Comparison of ENCODE assay signal across 12 cellular contexts in genomic region chr5:127957183-127957582, GRCh38.
A peak's percentile ranks its signal among the peaks of the same experiment; 100 is the strongest.
DNase-seq lines count a peak whose midpoint lies in the region; ATAC-seq, FAIRE-seq and TF ChIP-seq lines count a peak whose summit lies in the region.
"Had no signal": no experiment of that assay in that cellular context is flagged by ENCODE, and none has a peak within 500 bp of the region (broad histone marks: within the 10 kb centered on the region; RNA-seq: fewer than 3 reads in every experiment).

No MANE protein-coding gene starts in this region.

- POLR2A ChIA-PET in CD4-positive, alpha-beta T cell (lab: Charles Lee), result no interaction called here

- no peak overlapping the region for H3K27ac ChIP-seq in CD4-positive, alpha-beta T cell (ENCODE audit: low read depth, low read length)

- ATAC-seq in CD4-positive, alpha-beta T cell (ENCODE audit: poor library complexity), result no peak
- no peak for ATAC-seq in GM21529 (IDR thresholded peaks at IDR 0.05; ENCODE audit: unreplicated experiment)
- ATAC-seq in GM19452 (IDR thresholded peaks at IDR 0.05; ENCODE audit: unreplicated experiment), result no peak
- ATAC-seq: activated T-helper 17 cell treated with anti-CD3 and anti-CD28 coated beads, Interleukin-2, amount 50 U/mL, for 72 hours had no signal

- H3K36me3 Mint-ChIP-seq in Calu3 (ENCODE audit: insufficient read depth, unreplicated experiment), result peaks cover 30% of the 10 kb centered on the region
- H3K36me3 Mint-ChIP-seq in CD4-positive, alpha-beta T cell (ENCODE audit: low read depth), result peaks cover 48% of the 10 kb centered on the region

- H3K27ac Mint-ChIP-seq in Calu3 (ENCODE audit: unreplicated experiment), result peak overlapping the region; percentile 98
- no peak overlapping the region for H3K27ac Mint-ChIP-seq in CD4-positive, alpha-beta T cell
- H3K27ac Mint-ChIP-seq: activated T-helper 17 cell treated with anti-CD3 and anti-CD28 coated beads, Interleukin-2, amount 50 U/mL, for 72 hours had no signal

- peak; percentile 58 for DNase-seq in Calu3
- peak; percentile 89 to 94 for DNase-seq in NCI-H524 (lab: John Stamatoyannopoulos, UW)
- peak; percentile 20 for DNase-seq in epithelial cell of esophagus (ENCODE audit: low read depth)
- DNase-seq in occipital lobe (lab: John Stamatoyannopoulos, UW), result peak; percentile 21
- no peak for DNase-seq in CD4-positive, alpha-beta T cell
- no peak for DNase-seq in GM12891 (ENCODE audit: insufficient read length, low spot score)
- DNase-seq: GDM1; stimulated activated CD8-positive, alpha-beta memory T cell treated with anti-CD3 and anti-CD28 coated beads, Interleukin-4, amount 100 ng/mL, for 48 hours had no signal

- peaks cover 59% of the 10 kb centered on the region for H3K4me1 Mint-ChIP-seq in Calu3 (ENCODE audit: low read depth, unreplicated experiment)
- peaks cover 31% of the 10 kb centered on the region for H3K4me1 Mint-ChIP-seq in CD4-positive, alpha-beta T cell (ENCODE audit: low read depth)

- no peak overlapping the region for H3K4me3 ChIP-seq in epithelial cell of esophagus (ENCODE audit: low read length)

- TF ChIP-seq POLR2A in GM12891 (IDR thresholded peaks at IDR 0.05; ENCODE audit: low read depth, low read length), result no peak

- H3K9me3 Mint-ChIP-seq in Calu3 (ENCODE audit: low read depth, unreplicated experiment), result peaks cover 3% of the 10 kb centered on the region
- H3K9me3 Mint-ChIP-seq in CD4-positive, alpha-beta T cell, result no peaks in the 10 kb centered on the region
- H3K9me3 Mint-ChIP-seq: activated T-helper 17 cell treated with anti-CD3 and anti-CD28 coated beads, Interleukin-2, amount 50 U/mL, for 72 hours had no signal

- peak overlapping the region; percentile 5 for H3K4me3 Mint-ChIP-seq in Calu3 (ENCODE audit: low read depth, unreplicated experiment)
- H3K4me3 Mint-ChIP-seq in CD4-positive, alpha-beta T cell, result no peak overlapping the region
- H3K4me3 Mint-ChIP-seq: activated T-helper 17 cell treated with anti-CD3 and anti-CD28 coated beads, Interleukin-2, amount 50 U/mL, for 72 hours; IgD-negative memory B cell had no signal

- H3K9me3 ChIP-seq in CD4-positive, alpha-beta T cell (ENCODE audit: control insufficient read depth, low read length), result no peaks in the 10 kb centered on the region

- no TSS peak for BruUV-seq in Calu3 (replicated peaks; lab: Mats Ljungman, UMichigan)

- H3K27me3 ChIP-seq in CD4-positive, alpha-beta T cell (ENCODE audit: control insufficient read depth, insufficient read depth, low read length), result no peaks in the 10 kb centered on the region

- H3K27me3 Mint-ChIP-seq in Calu3 (ENCODE audit: unreplicated experiment), result no peaks in the 10 kb centered on the region
- no peaks in the 10 kb centered on the region for H3K27me3 Mint-ChIP-seq in CD4-positive, alpha-beta T cell
- H3K27me3 Mint-ChIP-seq: activated T-helper 17 cell treated with anti-CD3 and anti-CD28 coated beads, Interleukin-2, amount 50 U/mL, for 72 hours; IgD-negative memory B cell had no signal

- no peak for FAIRE-seq in GM12891 (lab: Jason Lieb, UNC)

- CTCF ChIA-PET in Calu3 (lab: Charles Lee), result interaction anchor here (0.6 to 3.2 kb wide), 7 partner anchors 9 to 97 kb away, joined by 3 to 15 read pairs (median 5); no protein-coding TSS in a partner anchor
- CTCF ChIA-PET in CD4-positive, alpha-beta T cell (lab: Charles Lee), result no interaction called here

- TF ChIP-seq CTCF in Calu3 (IDR thresholded peaks at IDR 0.05; ENCODE audit: unreplicated experiment) (no peak), epithelial cell of esophagus (IDR thresholded peaks at IDR 0.05; ENCODE audit: insufficient read depth, low read depth, low read length, missing control alignments) (no peak)
- no peak for TF ChIP-seq CTCF in CD4-positive, alpha-beta T cell (IDR thresholded peaks at IDR 0.05)

- intact Hi-C loops in Calu3 (cut with micrococcal nuclease; ENCODE audit: unreplicated experiment), result no loop called here
- intact Hi-C loops in CD4-positive, alpha-beta T cell (cut with DNase I, micrococcal nuclease), result loop anchor here in 1 of 2 experiments (5.0 kb wide), 1 partner anchor 130 kb away; no protein-coding TSS in a partner anchor

TF ChIP-seq in GM12891, 5 proteins besides CTCF, POLR2A, EP300 and RAD21:
- TF ChIP-seq POU2F2 (IDR thresholded peaks at IDR 0.05; ENCODE audit: low read depth, low read length) (no peak), PAX5 (IDR thresholded peaks at IDR 0.05; ENCODE audit: insufficient read depth, low read length, severe bottlenecking) (no peak), TAF1 (IDR thresholded peaks at IDR 0.05; ENCODE audit: low read depth, low read length) (no peak), SPI1 (IDR thresholded peaks at IDR 0.05; ENCODE audit: low read depth, low read length) (no peak), POLR2AphosphoS5 (IDR thresholded peaks at IDR 0.05; ENCODE audit: low read depth, low read length) (no peak)

Comparison
In these comparisons a context has a peak if more than half of its experiments do, and no peak if none do; other contexts are left out.
1. DNase-seq: peak in Calu3 (single experiment), NCI-H524 (2 of 2), epithelial cell of esophagus (single experiment) and occipital lobe (single experiment); none in CD4-positive, alpha-beta T cell (0 of 10) and GM12891 (single experiment).